Comparison of ENCODE assay signal across 14 cellular contexts in genomic region chr2:153232474-153232873, GRCh38.
"Had no signal": no experiment of that assay in that cellular context is flagged by ENCODE, and none has a peak within 500 bp of the region (broad histone marks: within the 10 kb centered on the region; RNA-seq: fewer than 3 reads in every experiment).

No MANE protein-coding gene starts in this region.

- ATAC-seq: right lobe of liver; stimulated activated naive CD8-positive, alpha-beta T cell treated with anti-CD3 and anti-CD28 coated beads, Interleukin-15, amount 100 ng/mL, for 72 hours had no signal

- H3K4me1 ChIP-seq: colonic mucosa, esophagus squamous epithelium, neural progenitor cell, right lobe of liver, upper lobe of left lung had no signal

- H3K9me3 ChIP-seq: colonic mucosa, esophagus squamous epithelium, ovary, right lobe of liver, upper lobe of left lung had no signal

- DNase-seq: activated CD4-positive, alpha-beta T cell treated with anti-CD3 and anti-CD28 coated beads for 1 hour; activated CD4-positive, alpha-beta T cell treated with anti-CD3 and anti-CD28 coated beads, Interleukin-2, amount 50 U/mL, for 48 hours; activated effector memory CD4-positive, alpha-beta T cell treated with Interleukin-2 at 50 U/mL for 16 hours; activated T-cell treated with anti-CD3 and anti-CD28 coated beads, Interleukin-2, amount 50 U/mL, for 1 hour; caudate nucleus; colonic mucosa; esophagus squamous epithelium; ovary; right lobe of liver; stimulated activated naive CD8-positive, alpha-beta T cell treated with anti-CD3 and anti-CD28 coated beads, Interleukin-15, amount 100 ng/mL, for 72 hours; T1000; upper lobe of left lung had no signal

- H3K27ac ChIP-seq: colonic mucosa, esophagus squamous epithelium, neural progenitor cell, ovary, right lobe of liver, upper lobe of left lung, VCaP had no signal

- H3K27me3 ChIP-seq: colonic mucosa, esophagus squamous epithelium, neural progenitor cell, ovary, right lobe of liver, upper lobe of left lung had no signal

- H3K4me3 ChIP-seq: colonic mucosa, esophagus squamous epithelium, neural progenitor cell, ovary, right lobe of liver, upper lobe of left lung had no signal

- H3K36me3 ChIP-seq: colonic mucosa, esophagus squamous epithelium, neural progenitor cell, ovary, right lobe of liver, upper lobe of left lung had no signal
